ENCODE assay signal across 17 cellular contexts in the genomic region with DNA sequence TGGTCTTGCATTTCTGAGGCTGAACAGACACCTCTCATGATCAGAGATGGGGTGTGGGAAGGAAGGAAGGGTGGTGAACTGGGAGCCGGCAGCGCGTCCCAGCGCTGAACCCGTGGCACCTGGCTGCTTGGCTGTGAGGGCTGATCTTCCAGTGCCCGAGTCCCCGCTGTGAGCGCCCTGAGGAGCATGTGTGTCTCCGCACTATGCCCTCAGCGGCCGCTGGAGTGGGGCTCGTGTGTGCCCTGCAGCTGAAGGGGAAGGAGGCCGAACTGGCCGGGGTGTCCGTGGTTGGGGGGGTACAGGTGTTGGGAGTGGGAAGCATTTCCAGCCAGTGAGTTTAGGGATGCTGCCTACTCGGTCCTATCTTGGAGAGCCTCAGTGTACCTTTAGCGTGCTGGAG.
"Had no signal": no experiment of that assay in that cellular context is flagged by ENCODE, and none has a peak within 500 bp of the region (broad histone marks: within the 10 kb centered on the region; RNA-seq: fewer than 3 reads in every experiment).

No MANE protein-coding gene starts in this region.

- H3K27me3 ChIP-seq: foreskin keratinocyte, sigmoid colon, stomach had no signal

- H3K4me1 ChIP-seq: foreskin keratinocyte had no signal

- DNase-seq: effector memory CD8-positive, alpha-beta T cell; erythroblast; foreskin keratinocyte; immature natural killer cell; left ventricle myocardium inferior; mesenchymal stem cell; midbrain; sigmoid colon; stimulated activated CD4-positive, alpha-beta T cell treated with anti-CD3 and anti-CD28 coated beads, Interleukin-2, amount 100 ng/mL, for 24 hours; stimulated activated CD4-positive, alpha-beta T cell treated with anti-CD3 and anti-CD28 coated beads, Interleukin-4, amount 100 ng/mL, for 4 hours; stimulated activated naive CD4-positive, alpha-beta T cell; stomach; trophoblast cell had no signal

- H3K4me3 ChIP-seq: left ventricle myocardium inferior, lung, sigmoid colon, skin epidermis, stomach, thoracic aorta had no signal

- ATAC-seq: effector memory CD8-positive, alpha-beta T cell; foreskin keratinocyte had no signal

- H3K27ac ChIP-seq: foreskin keratinocyte, neutrophil, sigmoid colon, skin epidermis, stomach, thoracic aorta had no signal

- H3K36me3 ChIP-seq: left ventricle myocardium inferior, neutrophil, sigmoid colon, stomach, thoracic aorta had no signal

- H3K9me3 ChIP-seq: left ventricle myocardium inferior, neutrophil, sigmoid colon, thoracic aorta had no signal
